ENCODE assay signal across 19 cellular contexts in genomic region chr14:56138987-56139386, GRCh38. TPM values are rescaled to one million over a fixed set of nuclear protein-coding genes. Genes with fewer than 3 reads are reported as not detected.
A peak's percentile ranks its signal among the peaks of the same experiment; 100 is the strongest.
DNase-seq lines count a peak whose midpoint lies in the region; ATAC-seq and TF ChIP-seq lines count a peak whose summit lies in the region.
"Had no signal": no experiment of that assay in that cellular context is flagged by ENCODE, and none has a peak within 500 bp of the region (broad histone marks: within the 10 kb centered on the region; RNA-seq: fewer than 3 reads in every experiment).

No MANE protein-coding gene starts in this region.

- no peaks in the 10 kb centered on the region for H3K36me3 Mint-ChIP-seq in nephron (ENCODE audit: low read depth)
- H3K36me3 Mint-ChIP-seq: IgD-negative memory B cell had no signal

- DNase-seq in Ammon's horn (ENCODE audit: low spot score): peak; percentile 17
- peak; percentile 100 for DNase-seq in NCI-H82 treated with DMSO at 0.1 percent for 48 hours (lab: John Stamatoyannopoulos, UW; ENCODE audit: unreplicated experiment)
- no peak for DNase-seq in GM10266 (ENCODE audit: extremely low spot score)
- DNase-seq in left cardiac atrium: no peak
- DNase-seq in activated CD4-positive, CD25-positive, alpha-beta regulatory T cell (lab: John Stamatoyannopoulos, UW): no peak
- DNase-seq: DMS79, NCI-H1048, NCI-H146, NCI-H2081 treated with DMSO at 0.1 percent for 48 hours, NCI-H345, NCI-H748 treated with DMSO at 0.1 percent for 48 hours, Right ventricle myocardium superior had no signal

- H3K4me3 ChIP-seq in HEK293 (ENCODE audit: low read depth, low read length): no peak overlapping the region

- CTCF ChIA-PET in HEK293 (lab: Yijun Ruan, JAX): no interaction called here

- H3K9me3 Mint-ChIP-seq in nephron: no peaks in the 10 kb centered on the region
- H3K9me3 Mint-ChIP-seq: IgD-negative memory B cell had no signal

- peaks cover 37% of the 10 kb centered on the region for H3K4me1 ChIP-seq in HEK293 (ENCODE audit: control insufficient read depth, insufficient read depth, low read length)

- intact Hi-C loops in left cardiac atrium (cut with DNase I): no loop called here

- ATAC-seq in left cardiac atrium (no peak), GM21825 (IDR thresholded peaks at IDR 0.05; ENCODE audit: unreplicated experiment) (no peak)
- ATAC-seq: Panc1 had no signal

- H3K27ac ChIP-seq in HEK293 (ENCODE audit: extremely low read depth, low read depth, low read length): no peak overlapping the region
- H3K27ac ChIP-seq: 22Rv1, C4-2B had no signal

- peaks cover 40% of the 10 kb centered on the region for H3K27me3 Mint-ChIP-seq in nephron (ENCODE audit: low read depth)

- H3K27ac Mint-ChIP-seq in nephron: peak overlapping the region in 2 of 3 experiments; percentile 5 to 56
- H3K27ac Mint-ChIP-seq: IgD-negative memory B cell had no signal

- H3K36me3 ChIP-seq in HEK293 (ENCODE audit: control insufficient read depth in 2 of 2, insufficient read depth in 1 of 2, low read length in 2 of 2): no peaks in the 10 kb centered on the region

- H3K4me1 Mint-ChIP-seq in nephron: peaks cover 24% of the 10 kb centered on the region

- TF ChIP-seq CTCF in HEK293 (tag by site-specific recombination; IDR thresholded peaks at IDR 0.05) (no peak), nephron (IDR thresholded peaks at IDR 0.05; ENCODE audit: unreplicated experiment in 3 of 3) (no peak), GM10266 (IDR thresholded peaks at IDR 0.05; ENCODE audit: control insufficient read depth, insufficient read depth, low read depth, missing control alignments) (no peak)

- no peaks in the 10 kb centered on the region for H3K9me3 ChIP-seq in HEK293 (ENCODE audit: control insufficient read depth, insufficient read depth, low read depth, low read length)

- no peak overlapping the region for H3K4me3 Mint-ChIP-seq in nephron

- POLR2A ChIA-PET in HEK293 (lab: Yijun Ruan, JAX): no interaction called here

TF ChIP-seq in HEK293, 187 proteins besides CTCF, POLR2A, EP300 and RAD21:
- TF ChIP-seq ZNF341 (tag by site-specific recombination; IDR thresholded peaks at IDR 0.05; ENCODE audit: low read depth) (0 out of 2 replicates have a peak, but pooled peaks have one; percentile 25), EGR2 (tag by site-specific recombination; IDR thresholded peaks at IDR 0.05; ENCODE audit: low read depth) (peak; percentile 81), ZFHX2 (tag by site-specific recombination; conservative IDR thresholded peaks at IDR 0.05) (peak; percentile 65), ZNF549 (tag by site-specific recombination; IDR thresholded peaks at IDR 0.05) (no peak), MZF1 (tag by site-specific recombination; IDR thresholded peaks at IDR 0.05; ENCODE audit: borderline replicate concordance) (peak; percentile 13; the same call in 1 of the 2 replicates), MEIS1 (CRISPR knock-in tag; IDR thresholded peaks at IDR 0.05; ENCODE audit: borderline replicate concordance) (no peak), ZNF514 (tag by site-specific recombination; IDR thresholded peaks at IDR 0.05) (no peak), ZNF24 (tag by site-specific recombination; IDR thresholded peaks at IDR 0.05) (no peak), ZNF248 (tag by site-specific recombination; IDR thresholded peaks at IDR 0.05) (no peak), TCF7L2 (IDR thresholded peaks at IDR 0.05; ENCODE audit: borderline replicate concordance, low read depth, low read length) (no peak), ZNF513 (tag by site-specific recombination; IDR thresholded peaks at IDR 0.05) (no peak), ZNF701 (tag by site-specific recombination; IDR thresholded peaks at IDR 0.05) (no peak)

RNA-seq across cellular contexts. Expression of gene PELI2, which starts 20.8 kb away (rescaled TPM):
- 1 to 10 TPM; 3.0 to 3.7 TPM for total RNA-seq in left cardiac atrium

Comparison
In these comparisons a context has a peak if more than half of its experiments do, and no peak if none do; other contexts are left out.
1. DNase-seq: peak in Ammon's horn (single experiment) and NCI-H82 treated with DMSO at 0.1 percent for 48 hours (single experiment); none in GM10266 (single experiment), left cardiac atrium (single experiment) and activated CD4-positive, CD25-positive, alpha-beta regulatory T cell (0 of 4).